Comparison of ENCODE assay signal across 9 cellular contexts in genomic region chr16:27242398-27242797, GRCh38. TPM values are rescaled to one million over a fixed set of nuclear protein-coding genes. Genes with fewer than 3 reads are reported as not detected.
DNase-seq lines count a peak whose midpoint lies in the region; ATAC-seq, FAIRE-seq and TF ChIP-seq lines count a peak whose summit lies in the region.
"Had no signal": no experiment of that assay in that cellular context is flagged by ENCODE, and none has a peak within 500 bp of the region (broad histone marks: within the 10 kb centered on the region; RNA-seq: fewer than 3 reads in every experiment).

No MANE protein-coding gene starts in this region.

- no peaks in the 10 kb centered on the region for H3F3A ChIP-seq in smooth muscle cell (ENCODE audit: low read depth)

- no peaks in the 10 kb centered on the region for H4K20me1 ChIP-seq in smooth muscle cell (ENCODE audit: low read depth)

- H3K4me2 ChIP-seq in smooth muscle cell, result no peak overlapping the region

- H3K79me2 ChIP-seq in smooth muscle cell (ENCODE audit: low read depth), result no peaks in the 10 kb centered on the region

- H3K4me1 Mint-ChIP-seq in activated CD8-positive, alpha-beta T cell treated with anti-CD3 and anti-CD28 coated beads for 36 hours (ENCODE audit: low read depth), result peaks cover 91% of the 10 kb centered on the region

- H3K27me3 ChIP-seq in gastroesophageal sphincter (no peaks in the 10 kb centered on the region), smooth muscle cell (ENCODE audit: low read depth) (no peaks in the 10 kb centered on the region)

- POLR2A ChIA-PET in activated CD8-positive, alpha-beta T cell treated with anti-CD3 and anti-CD28 coated beads for 36 hours (lab: Charles Lee), result interaction anchor here (0.8 to 13.8 kb wide), 7 partner anchors 6 to 126 kb away, joined by 4 to 257 read pairs (median 5); partner anchors contain the start of gene NSMCE1

- peak; percentile 77 for FAIRE-seq in GM12891 (lab: Jason Lieb, UNC)

- peak overlapping the region; percentile 79 for H3K27ac Mint-ChIP-seq in activated CD8-positive, alpha-beta T cell treated with anti-CD3 and anti-CD28 coated beads for 36 hours

- peak overlapping the region; percentile 1 to 30 for H3K4me3 ChIP-seq in gastroesophageal sphincter
- no peak overlapping the region for H3K4me3 ChIP-seq in smooth muscle cell

- H2AFZ ChIP-seq in smooth muscle cell (ENCODE audit: low read depth), result no peak overlapping the region

- H3K9me3 ChIP-seq in gastroesophageal sphincter (no peaks in the 10 kb centered on the region), smooth muscle cell (replicated peaks; ENCODE audit: low read depth) (no peaks in the 10 kb centered on the region)

- no peak for TF ChIP-seq POLR2A in GM12891 (IDR thresholded peaks at IDR 0.05; ENCODE audit: low read depth, low read length)
- no peak for TF ChIP-seq POLR2A in gastroesophageal sphincter (IDR thresholded peaks at IDR 0.05)

- CTCF ChIA-PET in activated CD8-positive, alpha-beta T cell treated with anti-CD3 and anti-CD28 coated beads for 36 hours (lab: Charles Lee), result interaction anchor here (1.9 to 2.6 kb wide), 2 partner anchors 8 kb away, joined by 6 to 7 read pairs; no protein-coding TSS in a partner anchor

- 61 to 69% methylated on average over 2 of the region's 2 CpGs for WGBS in gastroesophageal sphincter (ENCODE audit: low coverage in 1 of 2), 2 donors
- 100% methylated on average over 2 of the region's 2 CpGs for WGBS in smooth muscle cell (ENCODE audit: low lambda C conversion rate)

- H3K4me3 Mint-ChIP-seq in activated CD8-positive, alpha-beta T cell treated with anti-CD3 and anti-CD28 coated beads for 36 hours, result peak overlapping the region; percentile 54

- DNase-seq in GM12891 (ENCODE audit: insufficient read length, low spot score), result no peak
- DNase-seq in activated CD8-positive, alpha-beta T cell treated with anti-CD3 and anti-CD28 coated beads for 36 hours, result no peak
- no peak for DNase-seq in smooth muscle cell (lab: John Stamatoyannopoulos, UW; ENCODE audit: unreplicated experiment)
- DNase-seq in NCI-H2107 (lab: John Stamatoyannopoulos, UW), result no peak
- DNase-seq in COLO668 (lab: John Stamatoyannopoulos, UW; ENCODE audit: unreplicated experiment), result no peak
- DNase-seq: glutamatergic neuron had no signal

- H3K36me3 ChIP-seq in gastroesophageal sphincter, result no peaks in the 10 kb centered on the region
- H3K36me3 ChIP-seq in smooth muscle cell (ENCODE audit: low read depth), result no peaks in the 10 kb centered on the region

- intact Hi-C loops in activated CD8-positive, alpha-beta T cell treated with anti-CD3 and anti-CD28 coated beads for 36 hours (cut with micrococcal nuclease), result no loop called here

- no peaks in the 10 kb centered on the region for H3K27me3 Mint-ChIP-seq in activated CD8-positive, alpha-beta T cell treated with anti-CD3 and anti-CD28 coated beads for 36 hours

- peaks cover 0 to 99% (median 29%) of the 10 kb centered on the region in 3 donors for H3K4me1 ChIP-seq in gastroesophageal sphincter
- H3K4me1 ChIP-seq in smooth muscle cell (ENCODE audit: low read depth), result peaks cover 7% of the 10 kb centered on the region

- H3K9me3 Mint-ChIP-seq in activated CD8-positive, alpha-beta T cell treated with anti-CD3 and anti-CD28 coated beads for 36 hours, result no peaks in the 10 kb centered on the region

- peaks cover 64% of the 10 kb centered on the region for H3K36me3 Mint-ChIP-seq in activated CD8-positive, alpha-beta T cell treated with anti-CD3 and anti-CD28 coated beads for 36 hours (ENCODE audit: low read depth)

- H3K27ac ChIP-seq in gastroesophageal sphincter (peak overlapping the region; percentile 74 to 85 (median 82)), smooth muscle cell (ENCODE audit: low read depth) (peak overlapping the region; percentile 28)

- no peak overlapping the region for H3K9ac ChIP-seq in smooth muscle cell (ENCODE audit: low read depth)

- TF ChIP-seq EP300 in gastroesophageal sphincter (IDR thresholded peaks at IDR 0.05), result no peak

- TF ChIP-seq CTCF in activated CD8-positive, alpha-beta T cell treated with anti-CD3 and anti-CD28 coated beads for 36 hours (IDR thresholded peaks at IDR 0.05), result no peak
- TF ChIP-seq CTCF in gastroesophageal sphincter (IDR thresholded peaks at IDR 0.05) (no peak), smooth muscle cell (IDR thresholded peaks at IDR 0.05; ENCODE audit: borderline replicate concordance, insufficient read depth, poor library complexity, severe bottlenecking) (no peak)

- ATAC-seq in activated CD8-positive, alpha-beta T cell treated with anti-CD3 and anti-CD28 coated beads for 36 hours, result no peak
- ATAC-seq in gastroesophageal sphincter, result no peak
- no peak for ATAC-seq in HG03108 (IDR thresholded peaks at IDR 0.05; ENCODE audit: unreplicated experiment)
- no peak for ATAC-seq in HG02759 (IDR thresholded peaks at IDR 0.05; ENCODE audit: unreplicated experiment)

TF ChIP-seq in GM12891, 5 proteins besides CTCF, POLR2A, EP300 and RAD21:
- TF ChIP-seq SPI1 (IDR thresholded peaks at IDR 0.05; ENCODE audit: low read depth, low read length), result no peak
- no peak for TF ChIP-seq POLR2AphosphoS5 (IDR thresholded peaks at IDR 0.05; ENCODE audit: low read depth, low read length)
- no peak for TF ChIP-seq POU2F2 (IDR thresholded peaks at IDR 0.05; ENCODE audit: low read depth, low read length)
- no peak for TF ChIP-seq PAX5 (IDR thresholded peaks at IDR 0.05; ENCODE audit: insufficient read depth, low read length, severe bottlenecking)
- TF ChIP-seq TAF1 (IDR thresholded peaks at IDR 0.05; ENCODE audit: low read depth, low read length), result no peak

RNA-seq across cellular contexts. Expression of gene NSMCE1, which starts 26.2 kb away (rescaled TPM):
- polyA plus RNA-seq in GM12891 (2012; ENCODE audit: low read depth, missing spikeins), result 81.9 TPM
- 100 to 1,000 TPM; 150 to 156 TPM for total RNA-seq in activated CD8-positive, alpha-beta T cell treated with anti-CD3 and anti-CD28 coated beads for 36 hours
- total RNA-seq in gastroesophageal sphincter (10 to 100 TPM; 48.4 to 66.0 (median 63.3) TPM), smooth muscle cell (35.7 and 36.9 TPM in 2 replicates)
- polyA plus RNA-seq in smooth muscle cell, result 59.1 and 61.2 TPM in 2 replicates

RNA-seq across cellular contexts. Expression of gene KDM8, which starts 39.1 kb away (rescaled TPM):
- polyA plus RNA-seq in GM12891 (2012; ENCODE audit: low read depth, missing spikeins), result 1.9 TPM
- 10 to 100 TPM; 10.9 to 12.7 TPM for total RNA-seq in activated CD8-positive, alpha-beta T cell treated with anti-CD3 and anti-CD28 coated beads for 36 hours
- 10 to 100 TPM in 1 of 4 donors, 1 to 10 TPM in 3; 1.9 to 12.0 (median 4.0) TPM for total RNA-seq in gastroesophageal sphincter
- total RNA-seq in smooth muscle cell, result 0.81 and 2.6 TPM in 2 replicates
- 3.1 and 3.5 TPM in 2 replicates for polyA plus RNA-seq in smooth muscle cell
